2 cellular contexts compared by ENCODE assay signal in the genomic region with DNA sequence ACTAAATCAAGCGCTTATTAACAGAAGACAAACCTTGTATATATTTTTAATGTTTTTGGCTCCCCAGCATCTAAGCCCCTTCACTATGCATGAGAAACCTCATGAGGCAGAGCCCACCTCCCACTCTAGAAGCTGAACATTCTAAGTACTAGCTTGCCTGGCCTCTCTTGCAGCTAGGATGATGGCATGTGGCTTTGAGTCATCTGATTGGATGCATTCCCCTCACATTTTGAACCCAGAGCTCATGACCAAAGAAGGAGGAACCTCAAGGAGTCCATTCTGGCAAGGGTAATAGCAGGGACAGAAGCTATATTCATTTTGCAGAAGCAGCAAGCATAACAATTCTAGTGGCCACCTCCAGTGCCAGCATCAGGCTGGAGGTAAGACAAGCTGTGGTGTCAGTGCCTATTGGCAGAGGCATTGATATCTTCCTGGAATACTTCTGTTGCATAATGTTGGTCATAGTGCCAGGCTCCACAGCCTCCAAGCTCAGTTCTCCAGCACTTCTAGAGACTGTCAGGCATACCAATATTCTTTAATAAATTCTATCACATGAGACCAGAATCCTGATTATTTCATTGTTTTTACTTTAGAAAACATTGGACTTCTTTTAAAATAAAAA.
TF ChIP-seq lines count a peak whose summit lies in the region.

No MANE protein-coding gene starts in this region.

TF ChIP-seq in IMR-90, 13 proteins besides CTCF, POLR2A, EP300 and RAD21:
- TF ChIP-seq MAFK (IDR thresholded peaks at IDR 0.05; ENCODE audit: low read depth, low read length) (no peak), BHLHE40 (IDR thresholded peaks at IDR 0.05; ENCODE audit: low read depth, low read length) (no peak), SMC3 (IDR thresholded peaks at IDR 0.05; ENCODE audit: low read depth, low read length) (no peak), RCOR1 (IDR thresholded peaks at IDR 0.05; ENCODE audit: insufficient replicate concordance, low read length) (no peak), CHD1 (IDR thresholded peaks at IDR 0.05; ENCODE audit: low read depth, low read length) (no peak), CEBPB (IDR thresholded peaks at IDR 0.05; ENCODE audit: low read depth, low read length) (no peak), MAZ (IDR thresholded peaks at IDR 0.05; ENCODE audit: borderline replicate concordance, low read depth, low read length) (no peak), NFE2L2 (IDR thresholded peaks at IDR 0.05; ENCODE audit: low read depth, low read length) (no peak)
- TF ChIP-seq, protein P1, sequence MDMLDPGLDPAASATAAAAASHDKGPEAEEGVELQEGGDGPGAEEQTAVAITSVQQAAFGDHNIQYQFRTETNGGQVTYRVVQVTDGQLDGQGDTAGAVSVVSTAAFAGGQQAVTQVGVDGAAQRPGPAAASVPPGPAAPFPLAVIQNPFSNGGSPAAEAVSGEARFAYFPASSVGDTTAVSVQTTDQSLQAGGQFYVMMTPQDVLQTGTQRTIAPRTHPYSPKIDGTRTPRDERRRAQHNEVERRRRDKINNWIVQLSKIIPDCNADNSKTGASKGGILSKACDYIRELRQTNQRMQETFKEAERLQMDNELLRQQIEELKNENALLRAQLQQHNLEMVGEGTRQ (IDR thresholded peaks at IDR 0.05; ENCODE audit: low read depth, low read length): no peak
TF ChIP-seq in IMR-90: peak in this region for 0.

TF ChIP-seq in K562, 482 proteins besides CTCF, POLR2A, EP300 and RAD21:
- TF ChIP-seq TRIM28 (IDR thresholded peaks at IDR 0.05): peak; percentile 62; the same call in 1 of the 2 replicates
- peak; percentile 51 to 52; a peak in 2 of 4 replicates for TF ChIP-seq TRIM24 (IDR thresholded peaks at IDR 0.05)
- peak in 1 of 2 experiments; percentile 97; a peak in 2 of 3 replicates for TF ChIP-seq CBX3 (IDR thresholded peaks at IDR 0.05; ENCODE audit: borderline replicate concordance in 1 of 2, low read length in 2 of 2)
- TF ChIP-seq CBX5 (IDR thresholded peaks at IDR 0.05; ENCODE audit: borderline replicate concordance, low read depth): peak; percentile 46; the same call in 1 of the 2 replicates
- TF ChIP-seq MTA3 (IDR thresholded peaks at IDR 0.05; ENCODE audit: borderline replicate concordance): no peak
